Comparison of ENCODE assay signal across 17 cellular contexts in genomic region chr9:133763272-133764183, GRCh38. TPM values are rescaled to one million over a fixed set of nuclear protein-coding genes. Genes with fewer than 3 reads are reported as not detected.
DNase-seq lines count a peak whose midpoint lies in the region; ATAC-seq and TF ChIP-seq lines count a peak whose summit lies in the region.
"Had no signal": no experiment of that assay in that cellular context is flagged by ENCODE, and none has a peak within 500 bp of the region (broad histone marks: within the 10 kb centered on the region; RNA-seq: fewer than 3 reads in every experiment).

No MANE protein-coding gene starts in this region.

- no peak overlapping the region for H3K4me3 Mint-ChIP-seq in activated T-cell treated with anti-CD3 and anti-CD28 coated beads, Interleukin-2, amount 50 U/mL, for 24 hours
- H3K4me3 Mint-ChIP-seq: activated CD4-positive, alpha-beta memory T cell treated with anti-CD3 and anti-CD28 coated beads for 36 hours; naive B cell had no signal

- H3K4me1 ChIP-seq in right lobe of liver, result peaks cover 0 to 10% (median 3%) of the 10 kb centered on the region in 4 donors
- no peaks in the 10 kb centered on the region for H3K4me1 ChIP-seq in stomach
- H3K4me1 ChIP-seq: HAP-1 had no signal

- H3K4me3 ChIP-seq in right lobe of liver (no peak overlapping the region), stomach (no peak overlapping the region)
- H3K4me3 ChIP-seq: HAP-1 had no signal

- no peaks in the 10 kb centered on the region for H3K9me3 ChIP-seq in right lobe of liver
- peaks cover 6 to 15% (median 13%) of the 10 kb centered on the region in 4 donors for H3K9me3 ChIP-seq in stomach
- H3K9me3 ChIP-seq: HAP-1 had no signal

- intact Hi-C loops in right lobe of liver (cut with DNase I), result no loop called here
- intact Hi-C loops in stomach (cut with DNase I; ENCODE audit: low total_unique reads), result no loop called here

- no peak for TF ChIP-seq POLR2A in right lobe of liver (IDR thresholded peaks at IDR 0.05)
- TF ChIP-seq POLR2A in stomach (IDR thresholded peaks at IDR 0.05), result no peak

- H3K27ac ChIP-seq in right lobe of liver (no peak overlapping the region), stomach (no peak overlapping the region)

- no peaks in the 10 kb centered on the region for H3K4me1 Mint-ChIP-seq in activated T-cell treated with anti-CD3 and anti-CD28 coated beads, Interleukin-2, amount 50 U/mL, for 24 hours (ENCODE audit: low read depth)

- peaks cover 6% of the 10 kb centered on the region for H3K9me3 Mint-ChIP-seq in activated T-cell treated with anti-CD3 and anti-CD28 coated beads, Interleukin-2, amount 50 U/mL, for 24 hours

- no peaks in the 10 kb centered on the region for H3K27me3 ChIP-seq in right lobe of liver
- no peaks in the 10 kb centered on the region for H3K27me3 ChIP-seq in stomach

- H3K36me3 ChIP-seq in right lobe of liver, result peaks cover 0 to 9% (median 6%) of the 10 kb centered on the region in 4 donors
- peaks cover 22 to 61% (median 49%) of the 10 kb centered on the region in 4 donors for H3K36me3 ChIP-seq in stomach

- TF ChIP-seq CTCF in right lobe of liver (IDR thresholded peaks at IDR 0.05) (no peak), stomach (IDR thresholded peaks at IDR 0.05) (no peak)

- ATAC-seq in right lobe of liver (no peak), GM18502 (IDR thresholded peaks at IDR 0.05; ENCODE audit: poor library complexity, unreplicated experiment) (no peak)
- ATAC-seq: right cardiac atrium had no signal

- WGBS in right lobe of liver (ENCODE audit: insufficient coverage, low coverage, low lambda C conversion rate, missing lambda C conversion rate), result 85% methylated on average over 7 of the region's 26 CpGs
- 89 to 92% (median 91%) methylated on average over 17 to 26 of the region's 26 CpGs for WGBS in stomach, 5 donors

- H3K27me3 Mint-ChIP-seq in activated T-cell treated with anti-CD3 and anti-CD28 coated beads, Interleukin-2, amount 50 U/mL, for 24 hours, result no peaks in the 10 kb centered on the region
- H3K27me3 Mint-ChIP-seq: activated CD4-positive, alpha-beta memory T cell treated with anti-CD3 and anti-CD28 coated beads for 36 hours; naive B cell had no signal

- no peak overlapping the region for H3K27ac Mint-ChIP-seq in activated T-cell treated with anti-CD3 and anti-CD28 coated beads, Interleukin-2, amount 50 U/mL, for 24 hours
- H3K27ac Mint-ChIP-seq: activated CD4-positive, alpha-beta memory T cell treated with anti-CD3 and anti-CD28 coated beads for 36 hours had no signal

- peak; percentile 11 for DNase-seq in activated T-cell treated with anti-CD3 and anti-CD28 coated beads, Interleukin-2, amount 50 U/mL, for 24 hours
- DNase-seq in activated T-cell treated with anti-CD3 and anti-CD28 coated beads for 4 hours, result no peak
- peak; percentile 18 for DNase-seq in amniotic stem cell (lab: John Stamatoyannopoulos, UW)
- peak in 2 of 3 donors; percentile 41 to 46 for DNase-seq in right lobe of liver
- DNase-seq in stomach, result peak; percentile 18
- no peak for DNase-seq in SIG-M5 (lab: John Stamatoyannopoulos, UW)
- DNase-seq in NOMO-1 treated with DMSO at 0.1 percent for 48 hours (lab: John Stamatoyannopoulos, UW; ENCODE audit: unreplicated experiment), result no peak
- DNase-seq: activated CD4-positive, alpha-beta memory T cell treated with anti-CD3 and anti-CD28 coated beads for 36 hours; activated naive CD4-positive, alpha-beta T cell; Calu3; central memory CD4-positive, alpha-beta T cell; naive B cell; NCI-H187; NCI-H526 had no signal

- peaks cover 2% of the 10 kb centered on the region for H3K36me3 Mint-ChIP-seq in activated T-cell treated with anti-CD3 and anti-CD28 coated beads, Interleukin-2, amount 50 U/mL, for 24 hours (ENCODE audit: low read depth)

- no peak for TF ChIP-seq EP300 in stomach (IDR thresholded peaks at IDR 0.05)

RNA-seq across cellular contexts. Expression of gene SARDH, which starts 25.4 kb away (rescaled TPM):
- 100 to 1,000 TPM in 3 of 6 experiments, 10 to 100 TPM in 3; 67.3 to 183 (median 101) TPM for total RNA-seq in right lobe of liver
- total RNA-seq in stomach, result 10 to 100 TPM in 1 of 5 donors, 1 to 10 TPM in 3, not detected in 1; 2.3 to 15.2 (median 3.9) TPM
- polyA plus RNA-seq in stomach, result 1 to 10 TPM in 1 of 3 donors, under 1 TPM in 2; 0.76 to 2.6 (median 0.93) TPM
- total RNA-seq: Calu3 had no signal

Comparison
In these comparisons a context has a peak if more than half of its experiments do, and no peak if none do; other contexts are left out.
1. DNase-seq: peak in activated T-cell treated with anti-CD3 and anti-CD28 coated beads, Interleukin-2, amount 50 U/mL, for 24 hours (single experiment), amniotic stem cell (single experiment), right lobe of liver (2 of 3) and stomach (single experiment); none in activated T-cell treated with anti-CD3 and anti-CD28 coated beads for 4 hours (single experiment), SIG-M5 (single experiment) and NOMO-1 treated with DMSO at 0.1 percent for 48 hours (single experiment).
2. RNA of gene SARDH, which starts 25.4 kb away (total RNA-seq): 67.3 to 183 TPM in right lobe of liver; 2.3 to 15.2 TPM in stomach; every median in the first group is over 4 times any median in the second.